In genomic region chr7:41005381-41005901, GRCh38 we compare ENCODE assay signal across 11 cellular contexts.
DNase-seq lines count a peak whose midpoint lies in the region; ATAC-seq and TF ChIP-seq lines count a peak whose summit lies in the region.
"Had no signal": no experiment of that assay in that cellular context is flagged by ENCODE, and none has a peak within 500 bp of the region (broad histone marks: within the 10 kb centered on the region; RNA-seq: fewer than 3 reads in every experiment).

No MANE protein-coding gene starts in this region.

- POLR2A ChIA-PET in RWPE1 (lab: Yijun Ruan, JAX; ENCODE audit: low non-redundant PET) = no interaction called here

- H2BK120ac ChIP-seq in trophoblast cell (ENCODE audit: insufficient read depth, low read length, poor library complexity) = peak overlapping the region; percentile 75

- no peaks in the 10 kb centered on the region for H3K27me3 ChIP-seq in trophoblast cell (ENCODE audit: insufficient read depth, low read length)
- H3K27me3 ChIP-seq: spleen had no signal

- peak; percentile 79 for DNase-seq in EL
- peak; percentile 51 for DNase-seq in RWPE1 (ENCODE audit: low spot score)
- peak; percentile 93 for DNase-seq in fibroblast of mammary gland (ENCODE audit: low read depth)
- peak; percentile 24 to 37 for DNase-seq in trophoblast cell
- no peak for DNase-seq in RPMI8226
- no peak for DNase-seq in activated CD8-positive, alpha-beta memory T cell treated with anti-CD3 and anti-CD28 coated beads, Interleukin-2, amount 10 ng/mL, durations not matched to agents 7 days and 5 days
- DNase-seq in NCI-H82 treated with DMSO at 0.1 percent for 48 hours (lab: John Stamatoyannopoulos, UW; ENCODE audit: unreplicated experiment) = no peak
- DNase-seq: NCI-H2029 treated with DMSO at 0.1 percent for 48 hours, spleen had no signal

- TF ChIP-seq CTCF in RWPE1 (conservative IDR thresholded peaks at IDR 0.05; ENCODE audit: low read depth) (no peak), fibroblast of mammary gland (conservative IDR thresholded peaks at IDR 0.05; ENCODE audit: control insufficient read depth, insufficient read depth, low read depth, low read length) (no peak)

- H3K4me3 Mint-ChIP-seq in activated CD8-positive, alpha-beta memory T cell treated with anti-CD3 and anti-CD28 coated beads, Interleukin-2, amount 10 ng/mL, durations not matched to agents 7 days and 5 days = no peak overlapping the region
- H3K4me3 Mint-ChIP-seq: natural killer cell treated with Interleukin-12 subunit alpha and Interleukin-12 subunit beta and Interleukin-15 and Interleukin-18, amount 100 ng/mL, for 72 hours had no signal

- H2BK12ac ChIP-seq in trophoblast cell (ENCODE audit: low read length) = peak overlapping the region; percentile 69

- no peak overlapping the region for H4K12ac ChIP-seq in trophoblast cell (ENCODE audit: low read depth, low read length)

- CTCF ChIA-PET in RWPE1 (lab: Yijun Ruan, JAX) = interaction anchor here (0.6 to 0.7 kb wide), 2 partner anchors 489 to 691 kb away, joined by 3 read pairs; no protein-coding TSS in a partner anchor
- CTCF ChIA-PET in activated CD8-positive, alpha-beta memory T cell treated with anti-CD3 and anti-CD28 coated beads, Interleukin-2, amount 10 ng/mL, durations not matched to agents 7 days and 5 days (lab: Charles Lee) = no interaction called here

- H3K27ac ChIP-seq in RWPE1 (no peak overlapping the region), trophoblast cell (ENCODE audit: low read depth, low read length) (no peak overlapping the region)
- H3K27ac ChIP-seq: spleen had no signal

- peaks cover 2% of the 10 kb centered on the region for H3K79me2 ChIP-seq in trophoblast cell (ENCODE audit: control insufficient read depth, insufficient read depth, low read length, poor library complexity)

- peak overlapping the region; percentile 65 for H3K4ac ChIP-seq in trophoblast cell (ENCODE audit: low read depth, low read length)

- H3K4me3 ChIP-seq in fibroblast of mammary gland (ENCODE audit: control insufficient read depth, low read depth, low read length) (no peak overlapping the region), trophoblast cell (ENCODE audit: low read depth, low read length) (no peak overlapping the region)
- H3K4me3 ChIP-seq: spleen had no signal

- peaks cover 9% of the 10 kb centered on the region for H3K9me3 Mint-ChIP-seq in activated CD8-positive, alpha-beta memory T cell treated with anti-CD3 and anti-CD28 coated beads, Interleukin-2, amount 10 ng/mL, durations not matched to agents 7 days and 5 days (ENCODE audit: low read depth)

- peaks cover 21% of the 10 kb centered on the region for H3K79me1 ChIP-seq in trophoblast cell (ENCODE audit: low read length)

- no CpG with 5 or more reads among the region's 2 CpGs for WGBS in trophoblast cell (ENCODE audit: extremely low coverage, insufficient coverage, insufficient read length)

- H3K14ac ChIP-seq in trophoblast cell (ENCODE audit: low read length) = no peak overlapping the region

- no peak overlapping the region for H3K4me2 ChIP-seq in trophoblast cell (ENCODE audit: low read length)

- no peak overlapping the region for H2AFZ ChIP-seq in trophoblast cell (ENCODE audit: insufficient read depth, low read length, poor library complexity)

- H3K9ac ChIP-seq in trophoblast cell (ENCODE audit: low read length) = no peak overlapping the region

- H3K27me3 Mint-ChIP-seq in activated CD8-positive, alpha-beta memory T cell treated with anti-CD3 and anti-CD28 coated beads, Interleukin-2, amount 10 ng/mL, durations not matched to agents 7 days and 5 days = no peaks in the 10 kb centered on the region
- H3K27me3 Mint-ChIP-seq: natural killer cell treated with Interleukin-12 subunit alpha and Interleukin-12 subunit beta and Interleukin-15 and Interleukin-18, amount 100 ng/mL, for 72 hours had no signal

- H3K27ac Mint-ChIP-seq in activated CD8-positive, alpha-beta memory T cell treated with anti-CD3 and anti-CD28 coated beads, Interleukin-2, amount 10 ng/mL, durations not matched to agents 7 days and 5 days = no peak overlapping the region
- H3K27ac Mint-ChIP-seq: natural killer cell treated with Interleukin-12 subunit alpha and Interleukin-12 subunit beta and Interleukin-15 and Interleukin-18, amount 100 ng/mL, for 72 hours had no signal

- H3K4me1 Mint-ChIP-seq in activated CD8-positive, alpha-beta memory T cell treated with anti-CD3 and anti-CD28 coated beads, Interleukin-2, amount 10 ng/mL, durations not matched to agents 7 days and 5 days = no peaks in the 10 kb centered on the region

- H3K18ac ChIP-seq in trophoblast cell (ENCODE audit: low read length) = no peak overlapping the region

- no peak overlapping the region for H2AK5ac ChIP-seq in trophoblast cell (ENCODE audit: low read length)

- no peak overlapping the region for H3K23ac ChIP-seq in trophoblast cell (ENCODE audit: low read length)

- ATAC-seq in HG03097 (IDR thresholded peaks at IDR 0.05; ENCODE audit: low FRiP score, unreplicated experiment) = no peak
- ATAC-seq in activated CD8-positive, alpha-beta memory T cell treated with anti-CD3 and anti-CD28 coated beads, Interleukin-2, amount 10 ng/mL, durations not matched to agents 7 days and 5 days = no peak
- ATAC-seq: natural killer cell treated with Interleukin-12 subunit alpha and Interleukin-12 subunit beta and Interleukin-15 and Interleukin-18, amount 100 ng/mL, for 72 hours had no signal

- no peaks in the 10 kb centered on the region for H3K36me3 ChIP-seq in trophoblast cell (ENCODE audit: control insufficient read depth in 1 of 2, insufficient read depth in 2 of 2, low read length in 2 of 2)
- H3K36me3 ChIP-seq: spleen had no signal

- H4K91ac ChIP-seq in trophoblast cell (ENCODE audit: low read depth, low read length) = peak overlapping the region; percentile 44

- peak overlapping the region; percentile 51 for H2BK5ac ChIP-seq in trophoblast cell (ENCODE audit: low read depth, low read length, poor library complexity)

- no peaks in the 10 kb centered on the region for H3K9me3 ChIP-seq in trophoblast cell (ENCODE audit: insufficient read depth, low read depth, low read length)
- H3K9me3 ChIP-seq: spleen had no signal

- peak overlapping the region; percentile 58 for H4K8ac ChIP-seq in trophoblast cell (ENCODE audit: low read depth, low read length)

- H3K36me3 Mint-ChIP-seq in activated CD8-positive, alpha-beta memory T cell treated with anti-CD3 and anti-CD28 coated beads, Interleukin-2, amount 10 ng/mL, durations not matched to agents 7 days and 5 days = no peaks in the 10 kb centered on the region
- H3K36me3 Mint-ChIP-seq: natural killer cell treated with Interleukin-12 subunit alpha and Interleukin-12 subunit beta and Interleukin-15 and Interleukin-18, amount 100 ng/mL, for 72 hours had no signal

- H3K4me1 ChIP-seq in trophoblast cell (ENCODE audit: control insufficient read depth in 1 of 2, insufficient read depth in 2 of 2, low read length in 2 of 2) = peaks cover 3 to 7% of the 10 kb centered on the region in 2 experiments

Comparison
In these comparisons a context has a peak if more than half of its experiments do, and no peak if none do; other contexts are left out.
1. DNase-seq: peak in EL (single experiment), RWPE1 (single experiment), fibroblast of mammary gland (single experiment) and trophoblast cell (2 of 2); none in RPMI8226 (single experiment), activated CD8-positive, alpha-beta memory T cell treated with anti-CD3 and anti-CD28 coated beads, Interleukin-2, amount 10 ng/mL, durations not matched to agents 7 days and 5 days (single experiment) and NCI-H82 treated with DMSO at 0.1 percent for 48 hours (single experiment).